ENCODE assay signal across 30 cellular contexts in genomic region chr11:77734890-77735289, GRCh38.
"Had no signal": no experiment of that assay in that cellular context is flagged by ENCODE, and none has a peak within 500 bp of the region (broad histone marks: within the 10 kb centered on the region; RNA-seq: fewer than 3 reads in every experiment).

No MANE protein-coding gene starts in this region.

- H3K27me3 Mint-ChIP-seq: activated B cell treated with CpG ODN at 0.5 μM for 24 hours; activated CD8-positive, alpha-beta T cell treated with anti-CD3 and anti-CD28 coated beads for 36 hours; activated naive CD8-positive, alpha-beta T cell; activated T-helper 17 cell treated with anti-CD3 and anti-CD28 coated beads, Interleukin-2, amount 50 U/mL, for 72 hours; T-helper 17 cell had no signal

- H3K27ac ChIP-seq: brain microvascular endothelial cell, colonic mucosa, WERI-Rb-1 had no signal

- H3K27me3 ChIP-seq: brain microvascular endothelial cell, colonic mucosa had no signal

- H3K4me3 Mint-ChIP-seq: activated B cell treated with CpG ODN at 0.5 μM for 24 hours; activated CD8-positive, alpha-beta T cell treated with anti-CD3 and anti-CD28 coated beads for 36 hours; activated naive CD8-positive, alpha-beta T cell; activated T-cell treated with anti-CD3 and anti-CD28 coated beads, Interleukin-2, amount 50 U/mL, for 4 hours; activated T-helper 17 cell treated with anti-CD3 and anti-CD28 coated beads, Interleukin-2, amount 50 U/mL, for 72 hours; T-helper 17 cell; T-helper 2 cell treated with Interferon-gamma antibody and Interleukin-4, amounts not matched to agents 5 μg/mL and 100 μg/mL, for 36 hours had no signal

- H3K4me3 ChIP-seq: colonic mucosa had no signal

- H3K4me1 Mint-ChIP-seq: activated B cell treated with CpG ODN at 0.5 μM for 24 hours, T-helper 17 cell had no signal

- FAIRE-seq: astrocyte, bronchial epithelial cell, endometrium had no signal

- H3K27ac Mint-ChIP-seq: activated B cell treated with CpG ODN at 0.5 μM for 24 hours; activated CD8-positive, alpha-beta T cell treated with anti-CD3 and anti-CD28 coated beads for 36 hours; activated naive CD8-positive, alpha-beta T cell; activated T-helper 17 cell treated with anti-CD3 and anti-CD28 coated beads, Interleukin-2, amount 50 U/mL, for 72 hours; T-helper 17 cell; T-helper 2 cell treated with Interferon-gamma antibody and Interleukin-4, amounts not matched to agents 5 μg/mL and 100 μg/mL, for 36 hours had no signal

- DNase-seq: activated B cell treated with CpG ODN at 0.5 μM for 24 hours; activated CD4-positive, alpha-beta T cell treated with anti-CD3 and anti-CD28 coated beads for 48 hours; activated CD4-positive, alpha-beta T cell treated with anti-CD3 and anti-CD28 coated beads, Interleukin-2, amount 50 U/mL, for 1 hour; activated CD4-positive, alpha-beta T cell treated with anti-CD3 and anti-CD28 coated beads, Interleukin-2, amount 50 U/mL, for 48 hours; activated CD8-positive, alpha-beta memory T cell treated with anti-CD3 and anti-CD28 coated beads for 24 hours; activated CD8-positive, alpha-beta T cell treated with anti-CD3 and anti-CD28 coated beads for 36 hours; activated effector memory CD4-positive, alpha-beta T cell treated with Interleukin-2 at 50 U/mL for 16 hours; activated gamma-delta T cell treated with Interleukin-2 at 50 U/mL for 16 hours; activated naive CD4-positive, alpha-beta T cell treated with anti-CD3 and anti-CD28 coated beads, Interleukin-2, amount 50 U/mL, for 16 hours; activated naive CD4-positive, alpha-beta T cell treated with Interleukin-2 at 50 U/mL for 16 hours; activated T-cell treated with anti-CD3 and anti-CD28 coated beads, Interleukin-2, amount 50 U/mL, for 4 hours; amniotic stem cell; anterior cingulate cortex; brain microvascular endothelial cell; colonic mucosa; effector CD8-positive, alpha-beta T cell; foreskin fibroblast; head of caudate nucleus; T-helper 1 cell; T-helper 17 cell; T1000; WERI-Rb-1 had no signal

- H3K36me3 ChIP-seq: colonic mucosa had no signal

- H3K9me3 ChIP-seq: colonic mucosa had no signal

- ATAC-seq: activated CD4-positive, CD25-positive, alpha-beta regulatory T cell treated with anti-CD3 and anti-CD28 coated beads, Interleukin-2, amount 50 U/mL, for 24 hours; activated CD8-positive, alpha-beta T cell treated with anti-CD3 and anti-CD28 coated beads for 36 hours; activated T-cell treated with anti-CD3 and anti-CD28 coated beads, Interleukin-2, amount 50 U/mL, for 4 hours; activated T-helper 17 cell treated with anti-CD3 and anti-CD28 coated beads, Interleukin-2, amount 50 U/mL, for 72 hours; esophagus mucosa; T-helper 17 cell had no signal

- H3K4me1 ChIP-seq: colonic mucosa had no signal
